9 cellular contexts compared by ENCODE assay signal in genomic region chr1:154791292-154792278, GRCh38.
DNase-seq lines count a peak whose midpoint lies in the region; TF ChIP-seq lines count a peak whose summit lies in the region.
"Had no signal": no experiment of that assay in that cellular context is flagged by ENCODE, and none has a peak within 500 bp of the region (broad histone marks: within the 10 kb centered on the region; RNA-seq: fewer than 3 reads in every experiment).

No MANE protein-coding gene starts in this region.

- POLR2A ChIA-PET in HEK293 (lab: Yijun Ruan, JAX) = interaction anchor here (1.2 kb wide), 1 partner anchor 45 kb away, joined by 3 read pairs; no protein-coding TSS in a partner anchor
- POLR2A ChIA-PET in activated CD4-positive, alpha-beta T cell treated with anti-CD3 and anti-CD28 coated beads, Interleukin-2, amount 10 ng/mL, durations not matched to agents 7 days and 5 days (lab: Charles Lee) = interaction anchor here (0.7 kb wide), 2 partner anchors 35 to 208 kb away, joined by 3 to 4 read pairs; no protein-coding TSS in a partner anchor

- H3K4me1 ChIP-seq in HEK293 (ENCODE audit: control insufficient read depth, insufficient read depth, low read length) = peaks cover 7% of the 10 kb centered on the region
- H3K4me1 ChIP-seq in endodermal cell (ENCODE audit: control insufficient read depth, insufficient read depth, low read length) = no peaks in the 10 kb centered on the region
- H3K4me1 ChIP-seq in trophoblast cell (ENCODE audit: control insufficient read depth in 1 of 2, insufficient read depth in 2 of 2, low read length in 2 of 2) = no peaks in the 10 kb centered on the region

- H3K4me1 Mint-ChIP-seq in activated CD4-positive, alpha-beta T cell treated with anti-CD3 and anti-CD28 coated beads, Interleukin-2, amount 10 ng/mL, durations not matched to agents 7 days and 5 days = peaks cover 30% of the 10 kb centered on the region
- peaks cover 23% of the 10 kb centered on the region for H3K4me1 Mint-ChIP-seq in endodermal cell

- H3K27me3 ChIP-seq in endodermal cell (ENCODE audit: control insufficient read depth, insufficient read depth, low read length, poor library complexity, severe bottlenecking) = no peaks in the 10 kb centered on the region
- H3K27me3 ChIP-seq in trophoblast cell (ENCODE audit: insufficient read depth, low read length) = no peaks in the 10 kb centered on the region

- peaks cover 5% of the 10 kb centered on the region for H3K27me3 Mint-ChIP-seq in activated CD4-positive, alpha-beta T cell treated with anti-CD3 and anti-CD28 coated beads, Interleukin-2, amount 10 ng/mL, durations not matched to agents 7 days and 5 days
- H3K27me3 Mint-ChIP-seq in endodermal cell (ENCODE audit: insufficient read depth) = peaks cover 3% of the 10 kb centered on the region

- H3K4me2 ChIP-seq in trophoblast cell (ENCODE audit: low read length) = no peak overlapping the region

- no peaks in the 10 kb centered on the region for H3K79me1 ChIP-seq in trophoblast cell (ENCODE audit: low read length)

- H3K4me3 Mint-ChIP-seq in activated CD4-positive, alpha-beta T cell treated with anti-CD3 and anti-CD28 coated beads, Interleukin-2, amount 10 ng/mL, durations not matched to agents 7 days and 5 days = peak overlapping the region; percentile 10
- H3K4me3 Mint-ChIP-seq in endodermal cell = peak overlapping the region; percentile 6

- no peaks in the 10 kb centered on the region for H3K79me2 ChIP-seq in trophoblast cell (ENCODE audit: control insufficient read depth, insufficient read depth, low read length, poor library complexity)

- H2BK5ac ChIP-seq in trophoblast cell (ENCODE audit: low read depth, low read length, poor library complexity) = no peak overlapping the region

- no peak overlapping the region for H3K4ac ChIP-seq in trophoblast cell (ENCODE audit: low read depth, low read length)

- H3K9me3 ChIP-seq in HEK293 (ENCODE audit: control insufficient read depth, insufficient read depth, low read depth, low read length) = no peaks in the 10 kb centered on the region
- H3K9me3 ChIP-seq in endodermal cell (ENCODE audit: control insufficient read depth, low read length) = no peaks in the 10 kb centered on the region
- peaks cover 3% of the 10 kb centered on the region for H3K9me3 ChIP-seq in trophoblast cell (ENCODE audit: insufficient read depth, low read depth, low read length)

- H3K14ac ChIP-seq in trophoblast cell (ENCODE audit: low read length) = no peak overlapping the region

- H3K27ac ChIP-seq in HEK293 (ENCODE audit: extremely low read depth, low read depth, low read length) = no peak overlapping the region
- no peak overlapping the region for H3K27ac ChIP-seq in endodermal cell (ENCODE audit: low read depth, low read length)
- no peak overlapping the region for H3K27ac ChIP-seq in trophoblast cell (ENCODE audit: low read depth, low read length)
- H3K27ac ChIP-seq: SK-N-MC had no signal

- H3K23ac ChIP-seq in trophoblast cell (ENCODE audit: low read length) = no peak overlapping the region

- H3K9ac ChIP-seq in endodermal cell (ENCODE audit: extremely low read depth, low read length, poor library complexity, severe bottlenecking) = no peak overlapping the region
- no peak overlapping the region for H3K9ac ChIP-seq in trophoblast cell (ENCODE audit: low read length)

- H3K36me3 Mint-ChIP-seq in activated CD4-positive, alpha-beta T cell treated with anti-CD3 and anti-CD28 coated beads, Interleukin-2, amount 10 ng/mL, durations not matched to agents 7 days and 5 days (ENCODE audit: low read depth) = no peaks in the 10 kb centered on the region
- no peaks in the 10 kb centered on the region for H3K36me3 Mint-ChIP-seq in endodermal cell (ENCODE audit: low read depth)

- no peak overlapping the region for H3K18ac ChIP-seq in trophoblast cell (ENCODE audit: low read length)

- CTCF ChIA-PET in HEK293 (lab: Yijun Ruan, JAX) = interaction anchor here (0.6 to 1.1 kb wide), 4 partner anchors 21 to 251 kb away, joined by 3 read pairs; no protein-coding TSS in a partner anchor
- CTCF ChIA-PET in activated CD4-positive, alpha-beta T cell treated with anti-CD3 and anti-CD28 coated beads, Interleukin-2, amount 10 ng/mL, durations not matched to agents 7 days and 5 days (lab: Charles Lee) = interaction anchor here (0.9 to 1.5 kb wide), 9 partner anchors 11 to 163 kb away, joined by 3 to 6 read pairs (median 3); no protein-coding TSS in a partner anchor

- H2BK12ac ChIP-seq in trophoblast cell (ENCODE audit: low read length) = no peak overlapping the region

- TF ChIP-seq CTCF in GM12875 (IDR thresholded peaks at IDR 0.05; ENCODE audit: borderline replicate concordance, insufficient read depth, low read depth, low read length) = peak; percentile 45
- TF ChIP-seq CTCF in HEK293 (tag by site-specific recombination; IDR thresholded peaks at IDR 0.05) = no peak
- TF ChIP-seq CTCF in endodermal cell (conservative IDR thresholded peaks at IDR 0.05) = no peak

- H3K4me3 ChIP-seq in GM12875 (ENCODE audit: low read depth, low read length) = no peak overlapping the region
- H3K4me3 ChIP-seq in HEK293 (ENCODE audit: low read depth, low read length) = no peak overlapping the region
- H3K4me3 ChIP-seq in endodermal cell (ENCODE audit: low read length) = no peak overlapping the region
- no peak overlapping the region for H3K4me3 ChIP-seq in trophoblast cell (ENCODE audit: low read depth, low read length)
- H3K4me3 ChIP-seq: SK-N-MC had no signal

- DNase-seq in NCI-H128 (lab: John Stamatoyannopoulos, UW; ENCODE audit: unreplicated experiment) (peak; percentile 14), endodermal cell (peak; percentile 78), germinal center (ENCODE audit: low spot score) (no peak), trophoblast cell (no peak)
- peak; percentile 92 for DNase-seq in activated CD4-positive, alpha-beta T cell treated with anti-CD3 and anti-CD28 coated beads, Interleukin-2, amount 10 ng/mL, durations not matched to agents 7 days and 5 days
- DNase-seq in stimulated activated CD8-positive, alpha-beta memory T cell treated with anti-CD3 and anti-CD28 coated beads, Interleukin-15, amount 100 ng/mL, for 4 hours (ENCODE audit: low read depth in 2 of 2) = peak; percentile 59 to 72

- H2AFZ ChIP-seq in trophoblast cell (ENCODE audit: insufficient read depth, low read length, poor library complexity) = no peak overlapping the region

- peak overlapping the region; percentile 82 for H3K27ac Mint-ChIP-seq in activated CD4-positive, alpha-beta T cell treated with anti-CD3 and anti-CD28 coated beads, Interleukin-2, amount 10 ng/mL, durations not matched to agents 7 days and 5 days
- no peak overlapping the region for H3K27ac Mint-ChIP-seq in endodermal cell

- no peak overlapping the region for H4K91ac ChIP-seq in trophoblast cell (ENCODE audit: low read depth, low read length)

- H3K9me3 Mint-ChIP-seq in activated CD4-positive, alpha-beta T cell treated with anti-CD3 and anti-CD28 coated beads, Interleukin-2, amount 10 ng/mL, durations not matched to agents 7 days and 5 days = no peaks in the 10 kb centered on the region
- no peaks in the 10 kb centered on the region for H3K9me3 Mint-ChIP-seq in endodermal cell

- WGBS in endodermal cell (ENCODE audit: insufficient coverage in 1 of 2, insufficient read length in 1 of 2), 2 experiments = 77 to 85% methylated on average over 11 to 16 of the region's 16 CpGs
- WGBS in trophoblast cell (ENCODE audit: extremely low coverage, insufficient coverage, insufficient read length) = no CpG with 5 or more reads among the region's 16 CpGs

- H2BK120ac ChIP-seq in trophoblast cell (ENCODE audit: insufficient read depth, low read length, poor library complexity) = no peak overlapping the region

- H3K36me3 ChIP-seq in HEK293 (ENCODE audit: control insufficient read depth in 2 of 2, insufficient read depth in 1 of 2, low read length in 2 of 2) (no peaks in the 10 kb centered on the region), endodermal cell (ENCODE audit: control insufficient read depth, insufficient read depth, low read length) (no peaks in the 10 kb centered on the region), trophoblast cell (ENCODE audit: control insufficient read depth in 1 of 2, insufficient read depth in 2 of 2, low read length in 2 of 2) (no peaks in the 10 kb centered on the region)

- no peak overlapping the region for H4K8ac ChIP-seq in trophoblast cell (ENCODE audit: low read depth, low read length)

- no peak overlapping the region for H2AK5ac ChIP-seq in trophoblast cell (ENCODE audit: low read length)

- no peak overlapping the region for H4K12ac ChIP-seq in trophoblast cell (ENCODE audit: low read depth, low read length)

TF ChIP-seq in HEK293, 187 proteins besides CTCF, POLR2A, EP300 and RAD21 (continues in another document):
- peak; percentile 53; the same call in 1 of the 2 replicates for TF ChIP-seq SP7 (tag by site-specific recombination; IDR thresholded peaks at IDR 0.05)
- no peak for TF ChIP-seq ZNF239 (tag by site-specific recombination; IDR thresholded peaks at IDR 0.05)
- no peak for TF ChIP-seq ZBTB21 (tag by site-specific recombination; IDR thresholded peaks at IDR 0.05)
- 0 out of 2 replicates have a peak, but pooled peaks have one; percentile 38 for TF ChIP-seq ZNF335 (tag by site-specific recombination; conservative IDR thresholded peaks at IDR 0.05)
- TF ChIP-seq ZIC2 (tag by site-specific recombination; IDR thresholded peaks at IDR 0.05) = peak; percentile 84
- TF ChIP-seq FEZF1 (tag by site-specific recombination; IDR thresholded peaks at IDR 0.05) = no peak
- no peak for TF ChIP-seq ZNF248 (tag by site-specific recombination; IDR thresholded peaks at IDR 0.05)
- TF ChIP-seq, protein P1, sequence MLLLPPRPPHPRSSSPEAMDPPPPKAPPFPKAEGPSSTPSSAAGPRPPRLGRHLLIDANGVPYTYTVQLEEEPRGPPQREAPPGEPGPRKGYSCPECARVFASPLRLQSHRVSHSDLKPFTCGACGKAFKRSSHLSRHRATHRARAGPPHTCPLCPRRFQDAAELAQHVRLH (tag by site-specific recombination; IDR thresholded peaks at IDR 0.05) = no peak
- peak; percentile 85 for TF ChIP-seq ZNF660 (tag by site-specific recombination; IDR thresholded peaks at IDR 0.05)
- peak; percentile 93 for TF ChIP-seq SCRT2 (tag by site-specific recombination; IDR thresholded peaks at IDR 0.05)
- peak; percentile 56; the same call in 1 of the 2 replicates for TF ChIP-seq ZNF366 (tag by site-specific recombination; conservative IDR thresholded peaks at IDR 0.05)
- no peak for TF ChIP-seq ZNF510 (tag by site-specific recombination; IDR thresholded peaks at IDR 0.05; ENCODE audit: insufficient replicate concordance)
- TF ChIP-seq ZNF561 (tag by site-specific recombination; IDR thresholded peaks at IDR 0.05; ENCODE audit: borderline replicate concordance) = no peak
- no peak for TF ChIP-seq WT1 (tag by site-specific recombination; IDR thresholded peaks at IDR 0.05)
- TF ChIP-seq ZNF391 (tag by site-specific recombination; IDR thresholded peaks at IDR 0.05; ENCODE audit: borderline replicate concordance, low read depth) = no peak
- TF ChIP-seq SCRT1 (tag by site-specific recombination; IDR thresholded peaks at IDR 0.05; ENCODE audit: borderline replicate concordance) = peak; percentile 86
- no peak for TF ChIP-seq ZNF426 (tag by site-specific recombination; IDR thresholded peaks at IDR 0.05)
- no peak for TF ChIP-seq ZNF37A (tag by site-specific recombination; IDR thresholded peaks at IDR 0.05)

Comparison
In these comparisons a context has a peak if more than half of its experiments do, and no peak if none do; other contexts are left out.
1. DNase-seq: peak in NCI-H128 (single experiment), activated CD4-positive, alpha-beta T cell treated with anti-CD3 and anti-CD28 coated beads, Interleukin-2, amount 10 ng/mL, durations not matched to agents 7 days and 5 days (single experiment), endodermal cell (single experiment) and stimulated activated CD8-positive, alpha-beta memory T cell treated with anti-CD3 and anti-CD28 coated beads, Interleukin-15, amount 100 ng/mL, for 4 hours (2 of 2); none in germinal center (single experiment) and trophoblast cell (0 of 2).